Comparison of ENCODE assay signal across 8 cellular contexts in genomic region chr19:10501971-10502523, GRCh38. TPM values are rescaled to one million over a fixed set of nuclear protein-coding genes. Genes with fewer than 3 reads are reported as not detected.
A peak's percentile ranks its signal among the peaks of the same experiment; 100 is the strongest.
DNase-seq lines count a peak whose midpoint lies in the region; ATAC-seq and TF ChIP-seq lines count a peak whose summit lies in the region.

No MANE protein-coding gene starts in this region.

- TF ChIP-seq CTCF in CD4-positive, alpha-beta T cell (IDR thresholded peaks at IDR 0.05): peak; percentile 21
- TF ChIP-seq CTCF in Panc1 (IDR thresholded peaks at IDR 0.05): no peak
- TF ChIP-seq CTCF in omental fat pad (IDR thresholded peaks at IDR 0.05): no peak

- intact Hi-C loops in CD4-positive, alpha-beta T cell (cut with DNase I, micrococcal nuclease): loop anchor here (2.0 to 10.0 kb wide), 3 partner anchors 40 to 153 kb away; partner anchors contain the start of genes ATG4D (in 1 of the 2) and ILF3 (in 1 of the 2)
- intact Hi-C loops in Panc1 (cut with micrococcal nuclease; ENCODE audit: unreplicated experiment) (no loop called here), Right ventricle myocardium inferior (cut with DNase I) (loop anchor here (5.0 kb wide), 1 partner anchor 65 kb away; the partner anchor contains the start of genes CDKN2D and KRI1)

- TSS peak; percentile 84 for BruUV-seq in Panc1 (replicated peaks; lab: Mats Ljungman, UMichigan)

- H3K4me1 ChIP-seq in Panc1 (ENCODE audit: control insufficient read depth, insufficient read depth, low read length): peaks cover 9% of the 10 kb centered on the region

- H3K4me3 Mint-ChIP-seq in CD4-positive, alpha-beta T cell: peak overlapping the region; percentile 88
- H3K4me3 Mint-ChIP-seq in activated naive CD8-positive, alpha-beta T cell: peak overlapping the region; percentile 92

- H3K27ac Mint-ChIP-seq in CD4-positive, alpha-beta T cell: peak overlapping the region; percentile 52
- H3K27ac Mint-ChIP-seq in activated naive CD8-positive, alpha-beta T cell: peak overlapping the region; percentile 89

- peaks cover 34% of the 10 kb centered on the region for H3K4me1 Mint-ChIP-seq in CD4-positive, alpha-beta T cell (ENCODE audit: low read depth)
- peaks cover 34% of the 10 kb centered on the region for H3K4me1 Mint-ChIP-seq in activated naive CD8-positive, alpha-beta T cell (ENCODE audit: low read depth)

- H3K4me3 ChIP-seq in Panc1 (ENCODE audit: low read depth in 2 of 2, low read length in 2 of 2): peak overlapping the region; percentile 65 to 75

- H3K9me3 Mint-ChIP-seq in CD4-positive, alpha-beta T cell: no peaks in the 10 kb centered on the region
- no peaks in the 10 kb centered on the region for H3K9me3 Mint-ChIP-seq in activated naive CD8-positive, alpha-beta T cell (ENCODE audit: low read depth)

- H3K27me3 Mint-ChIP-seq in CD4-positive, alpha-beta T cell: no peaks in the 10 kb centered on the region
- no peaks in the 10 kb centered on the region for H3K27me3 Mint-ChIP-seq in activated naive CD8-positive, alpha-beta T cell

- in situ Hi-C loops in Panc1 (cut with HindIII; ENCODE audit: low pct_unique_long_range_greater_than_20kb, low sequenced_read_pairs): no loop called here

- peak; percentile 20 for ATAC-seq in CD4-positive, alpha-beta T cell (ENCODE audit: poor library complexity)
- ATAC-seq in GM19035 (IDR thresholded peaks at IDR 0.05; ENCODE audit: unreplicated experiment) (peak; percentile 40), HG03342 (IDR thresholded peaks at IDR 0.05; ENCODE audit: unreplicated experiment) (peak; percentile 14), Panc1 (peak; percentile 68), Right ventricle myocardium inferior (peak; percentile 72), omental fat pad (ENCODE audit: low FRiP score) (peak; percentile 52)

- peaks cover 21% of the 10 kb centered on the region for H3K36me3 Mint-ChIP-seq in CD4-positive, alpha-beta T cell (ENCODE audit: low read depth)
- no peaks in the 10 kb centered on the region for H3K36me3 Mint-ChIP-seq in activated naive CD8-positive, alpha-beta T cell

- H3K36me3 ChIP-seq in Panc1 (ENCODE audit: control insufficient read depth, insufficient read depth, low read length): no peaks in the 10 kb centered on the region; the same call in none of the 2 replicates

- H3K27ac ChIP-seq in CD4-positive, alpha-beta T cell (ENCODE audit: low read depth, low read length): peak overlapping the region; percentile 67
- peak overlapping the region; percentile 93 for H3K27ac ChIP-seq in Panc1 (ENCODE audit: low read length)

- no peaks in the 10 kb centered on the region for H3K9me3 ChIP-seq in CD4-positive, alpha-beta T cell (ENCODE audit: control insufficient read depth, low read length)
- H3K9me3 ChIP-seq in Panc1 (ENCODE audit: control insufficient read depth, insufficient read depth, low read depth, low read length): no peaks in the 10 kb centered on the region

- CTCF ChIA-PET in CD4-positive, alpha-beta T cell (lab: Charles Lee): interaction anchor here (0.8 to 2.3 kb wide), 2 partner anchors 23 to 86 kb away, joined by 3 to 6 read pairs; no protein-coding TSS in a partner anchor
- CTCF ChIA-PET in Panc1 (lab: Charles Lee): no interaction called here

- DNase-seq in CD4-positive, alpha-beta T cell: peak in 6 of 10 experiments; percentile 14 to 53 (median 23)
- DNase-seq in Panc1 (ENCODE audit: low read depth, low spot score) (no peak), Right ventricle myocardium inferior (ENCODE audit: missing footprints) (peak; percentile 92), omental fat pad (ENCODE audit: low spot score) (peak; percentile 41), DMS114 treated with DMSO at 0.1 percent for 48 hours (lab: John Stamatoyannopoulos, UW; ENCODE audit: unreplicated experiment) (no peak)

- POLR2A ChIA-PET in CD4-positive, alpha-beta T cell (lab: Charles Lee): interaction anchor here (0.7 kb wide), 1 partner anchor 64 kb away, joined by 3 read pairs; the partner anchor contains the start of gene KRI1
- POLR2A ChIA-PET in Panc1 (lab: Charles Lee): no interaction called here

- no peaks in the 10 kb centered on the region for H3K27me3 ChIP-seq in CD4-positive, alpha-beta T cell (ENCODE audit: control insufficient read depth, insufficient read depth, low read length)
- H3K27me3 ChIP-seq in Panc1 (ENCODE audit: control insufficient read depth, insufficient read depth, low read length): no peaks in the 10 kb centered on the region

RNA-seq across cellular contexts. Expression of gene KEAP1, which starts 1.1 kb away (rescaled TPM):
- 10 to 100 TPM; 10.5 to 11.6 TPM for total RNA-seq in CD4-positive, alpha-beta T cell
- total RNA-seq in Panc1 (2021; ENCODE audit: unreplicated experiment): 102 TPM
- polyA plus RNA-seq in Panc1 (2012; ENCODE audit: insufficient read length): 153 TPM
- 82.8 TPM for total RNA-seq in Right ventricle myocardium inferior
- total RNA-seq in omental fat pad: 10 to 100 TPM; 53.2 to 65.6 (median 59.3) TPM

RNA-seq across cellular contexts. Expression of gene S1PR5, which starts 15.2 kb away (rescaled TPM):
- under 1 TPM; 0.55 to 0.92 TPM for total RNA-seq in CD4-positive, alpha-beta T cell
- total RNA-seq in Panc1 (2021; ENCODE audit: unreplicated experiment) (3.4 TPM), Right ventricle myocardium inferior (0.27 TPM), omental fat pad (under 1 TPM; 0.47 to 0.72 (median 0.56) TPM)
- polyA plus RNA-seq in Panc1 (2012; ENCODE audit: insufficient read length): 3.9 TPM

RNA-seq across cellular contexts. Expression of gene ATG4D, which starts 41.7 kb away (rescaled TPM):
- total RNA-seq in CD4-positive, alpha-beta T cell: 10 to 100 TPM; 81.1 to 84.6 TPM
- total RNA-seq in Panc1 (2021; ENCODE audit: unreplicated experiment) (28.0 TPM), Right ventricle myocardium inferior (47.6 TPM), omental fat pad (10 to 100 TPM; 12.9 to 16.6 (median 15.4) TPM)
- polyA plus RNA-seq in Panc1 (2012; ENCODE audit: insufficient read length): 38.6 TPM

Comparison
In these comparisons a context has a peak if more than half of its experiments do, and no peak if none do; other contexts are left out.
1. ATAC-seq: peak in every context shown above with its lines; median percentile 72 in Right ventricle myocardium inferior; 68 in Panc1; 52 in omental fat pad; 40 in GM19035; 20 in CD4-positive, alpha-beta T cell; 14 in HG03342.
2. DNase-seq: peak in CD4-positive, alpha-beta T cell (6 of 10), Right ventricle myocardium inferior (single experiment) and omental fat pad (single experiment); none in Panc1 (single experiment) and DMS114 treated with DMSO at 0.1 percent for 48 hours (single experiment).